20 cellular contexts compared by ENCODE assay signal in the genomic region with DNA sequence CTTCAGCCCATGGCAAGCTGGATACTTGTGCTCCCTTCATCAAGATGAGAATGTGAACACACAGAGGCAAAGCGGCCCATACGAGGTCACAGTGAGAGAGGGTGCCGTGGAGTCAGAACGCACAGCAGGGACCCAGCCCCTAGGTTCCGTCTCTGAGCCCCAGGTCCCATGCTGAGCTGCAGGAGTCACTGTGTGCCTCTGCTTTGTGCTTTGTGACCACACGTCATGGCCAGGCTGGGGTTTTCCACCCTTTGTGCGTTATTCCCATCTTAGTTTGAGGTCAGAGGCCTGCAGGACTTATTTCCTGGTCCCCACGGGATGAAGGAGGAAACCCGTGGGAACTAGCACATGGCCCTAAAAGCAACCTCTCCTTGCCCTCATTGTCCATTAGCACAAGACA.
DNase-seq lines count a peak whose midpoint lies in the region; ATAC-seq and TF ChIP-seq lines count a peak whose summit lies in the region.
"Had no signal": no experiment of that assay in that cellular context is flagged by ENCODE, and none has a peak within 500 bp of the region (broad histone marks: within the 10 kb centered on the region; RNA-seq: fewer than 3 reads in every experiment).

No MANE protein-coding gene starts in this region.

- no peak overlapping the region for H3K18ac ChIP-seq in neuronal stem cell (ENCODE audit: low read length)

- H3K4ac ChIP-seq in neuronal stem cell (ENCODE audit: low read length), result no peak overlapping the region

- H2AK5ac ChIP-seq in neuronal stem cell (ENCODE audit: low read depth, low read length), result no peak overlapping the region

- no peak overlapping the region for H4K91ac ChIP-seq in neuronal stem cell (ENCODE audit: low read depth, low read length, poor library complexity)

- H3K23ac ChIP-seq in neuronal stem cell (ENCODE audit: low read depth, low read length, poor library complexity), result peak overlapping the region; percentile 12

- H3K27me3 Mint-ChIP-seq in activated CD8-positive, alpha-beta memory T cell treated with anti-CD3 and anti-CD28 coated beads, Interleukin-2, amount 10 ng/mL, durations not matched to agents 7 days and 5 days, result peaks cover 6% of the 10 kb centered on the region
- H3K27me3 Mint-ChIP-seq in glutamatergic neuron (ENCODE audit: unreplicated experiment), result peaks cover 16% of the 10 kb centered on the region
- H3K27me3 Mint-ChIP-seq in stimulated activated naive B cell treated with anti-CD40 and anti-IgM and Interleukin-4, amounts not matched to agents 10 μg/mL and 1 μg/mL and 100 μg/mL, for 72 hours, result peaks cover 14 to 16% of the 10 kb centered on the region in 2 donors

- peak; percentile 4 for DNase-seq in activated CD8-positive, alpha-beta memory T cell treated with anti-CD3 and anti-CD28 coated beads for 24 hours
- no peak for DNase-seq in activated CD8-positive, alpha-beta memory T cell treated with anti-CD3 and anti-CD28 coated beads, Interleukin-2, amount 10 ng/mL, durations not matched to agents 7 days and 5 days
- DNase-seq in glutamatergic neuron (peak; percentile 63), neuronal stem cell (ENCODE audit: low spot score) (no peak), iPS-NIHi11 (ENCODE audit: low spot score) (no peak), sciatic nerve (ENCODE audit: low spot score) (no peak)
- no peak for DNase-seq in stimulated activated naive B cell treated with anti-CD40 and anti-IgM and Interleukin-4, amounts not matched to agents 10 μg/mL and 1 μg/mL and 100 μg/mL, for 72 hours
- DNase-seq: Caco-2; CD4-positive, CD25-positive, alpha-beta regulatory T cell; CD8-positive, alpha-beta T cell; DMS153; DND-41; GF-D8; GOT3 had no signal

- no peak overlapping the region for H3K4me3 Mint-ChIP-seq in activated CD8-positive, alpha-beta memory T cell treated with anti-CD3 and anti-CD28 coated beads, Interleukin-2, amount 10 ng/mL, durations not matched to agents 7 days and 5 days
- H3K4me3 Mint-ChIP-seq in glutamatergic neuron (ENCODE audit: unreplicated experiment), result peak overlapping the region; percentile 71
- H3K4me3 Mint-ChIP-seq in stimulated activated naive B cell treated with anti-CD40 and anti-IgM and Interleukin-4, amounts not matched to agents 10 μg/mL and 1 μg/mL and 100 μg/mL, for 72 hours, result no peak overlapping the region
- H3K4me3 Mint-ChIP-seq: B cell; CD4-positive, CD25-positive, alpha-beta regulatory T cell; CD8-positive, alpha-beta T cell had no signal

- H3K27ac Mint-ChIP-seq in activated CD8-positive, alpha-beta memory T cell treated with anti-CD3 and anti-CD28 coated beads, Interleukin-2, amount 10 ng/mL, durations not matched to agents 7 days and 5 days, result no peak overlapping the region
- peak overlapping the region; percentile 99 for H3K27ac Mint-ChIP-seq in glutamatergic neuron (ENCODE audit: unreplicated experiment)
- no peak overlapping the region for H3K27ac Mint-ChIP-seq in stimulated activated naive B cell treated with anti-CD40 and anti-IgM and Interleukin-4, amounts not matched to agents 10 μg/mL and 1 μg/mL and 100 μg/mL, for 72 hours
- H3K27ac Mint-ChIP-seq: B cell; CD4-positive, CD25-positive, alpha-beta regulatory T cell; CD8-positive, alpha-beta T cell had no signal

- H3K4me3 ChIP-seq in neuronal stem cell (ENCODE audit: low read length in 2 of 2), result no peak overlapping the region
- H3K4me3 ChIP-seq: BLaER1, HAP-1 had no signal

- no peak overlapping the region for H3K14ac ChIP-seq in neuronal stem cell (ENCODE audit: low read length)

- no peaks in the 10 kb centered on the region for H3K36me3 Mint-ChIP-seq in activated CD8-positive, alpha-beta memory T cell treated with anti-CD3 and anti-CD28 coated beads, Interleukin-2, amount 10 ng/mL, durations not matched to agents 7 days and 5 days
- H3K36me3 Mint-ChIP-seq in glutamatergic neuron (ENCODE audit: unreplicated experiment), result peaks cover 12% of the 10 kb centered on the region
- H3K36me3 Mint-ChIP-seq in stimulated activated naive B cell treated with anti-CD40 and anti-IgM and Interleukin-4, amounts not matched to agents 10 μg/mL and 1 μg/mL and 100 μg/mL, for 72 hours, result no peaks in the 10 kb centered on the region
- H3K36me3 Mint-ChIP-seq: CD4-positive, CD25-positive, alpha-beta regulatory T cell; CD8-positive, alpha-beta T cell had no signal

- no peak overlapping the region for H2BK120ac ChIP-seq in neuronal stem cell (ENCODE audit: low read depth, low read length)

- H3K4me1 Mint-ChIP-seq in activated CD8-positive, alpha-beta memory T cell treated with anti-CD3 and anti-CD28 coated beads, Interleukin-2, amount 10 ng/mL, durations not matched to agents 7 days and 5 days, result no peaks in the 10 kb centered on the region
- peaks cover 42% of the 10 kb centered on the region for H3K4me1 Mint-ChIP-seq in glutamatergic neuron (ENCODE audit: low read depth, unreplicated experiment)
- H3K4me1 Mint-ChIP-seq in stimulated activated naive B cell treated with anti-CD40 and anti-IgM and Interleukin-4, amounts not matched to agents 10 μg/mL and 1 μg/mL and 100 μg/mL, for 72 hours, result no peaks in the 10 kb centered on the region
- H3K4me1 Mint-ChIP-seq: B cell; CD4-positive, CD25-positive, alpha-beta regulatory T cell had no signal

- no peak overlapping the region for H3K9ac ChIP-seq in neuronal stem cell (ENCODE audit: low read depth, low read length, poor library complexity)
- H3K9ac ChIP-seq: BLaER1 had no signal

- intact Hi-C loops in sciatic nerve (cut with DNase I), result no loop called here

- H3K79me1 ChIP-seq in neuronal stem cell (ENCODE audit: low read depth, low read length), result no peaks in the 10 kb centered on the region

- no peak for TF ChIP-seq CTCF in glutamatergic neuron (IDR thresholded peaks at IDR 0.05; ENCODE audit: partially characterized antibody, unreplicated experiment)

- H3K36me3 ChIP-seq in neuronal stem cell (replicated peaks in 1 of 2; ENCODE audit: control insufficient read depth in 2 of 2, insufficient read depth in 2 of 2, low read length in 2 of 2), result no peaks in the 10 kb centered on the region
- H3K36me3 ChIP-seq: BLaER1, HAP-1 had no signal

- H3K9me3 ChIP-seq in neuronal stem cell (replicated peaks in 1 of 2; ENCODE audit: control insufficient read depth in 2 of 2, insufficient read depth in 1 of 2, low read depth in 1 of 2, low read length in 2 of 2), result peaks cover 0 to 4% of the 10 kb centered on the region in 2 donors
- H3K9me3 ChIP-seq: BLaER1, Caco-2, HAP-1 had no signal

- peaks cover 0 to 10% (median 0%) of the 10 kb centered on the region in 3 experiments for H3K27me3 ChIP-seq in neuronal stem cell (ENCODE audit: control insufficient read depth in 3 of 3, insufficient read depth in 3 of 3, low read depth in 1 of 3, low read length in 3 of 3)

- H3K4me2 ChIP-seq in neuronal stem cell (ENCODE audit: insufficient read depth, low read length, poor library complexity, severe bottlenecking), result no peak overlapping the region
- H3K4me2 ChIP-seq: BLaER1 had no signal

- no CpG with 5 or more reads among the region's 9 CpGs for WGBS in neuronal stem cell (ENCODE audit: extremely low coverage in 2 of 2, insufficient read length in 2 of 2, insufficient replicate concordance in 1 of 2), 2 donors

- H3K27ac ChIP-seq in neuronal stem cell (replicated peaks; ENCODE audit: low read length), result no peak overlapping the region
- H3K27ac ChIP-seq: 22Rv1, BLaER1, C4-2B had no signal

- H2BK12ac ChIP-seq in neuronal stem cell (ENCODE audit: low read length), result no peak overlapping the region

- H2BK15ac ChIP-seq in neuronal stem cell (ENCODE audit: low read length), result no peak overlapping the region

- no peak overlapping the region for H2AFZ ChIP-seq in neuronal stem cell (ENCODE audit: low read length)

- H2BK5ac ChIP-seq in neuronal stem cell (ENCODE audit: low read length), result no peak overlapping the region

- ATAC-seq in activated CD8-positive, alpha-beta memory T cell treated with anti-CD3 and anti-CD28 coated beads, Interleukin-2, amount 10 ng/mL, durations not matched to agents 7 days and 5 days, result no peak
- ATAC-seq in GM21737 (IDR thresholded peaks at IDR 0.05; ENCODE audit: unreplicated experiment), result no peak
- ATAC-seq in stimulated activated naive B cell treated with anti-CD40 and anti-IgM and Interleukin-4, amounts not matched to agents 10 μg/mL and 1 μg/mL and 100 μg/mL, for 72 hours (replicated peaks), result no peak
- ATAC-seq in sciatic nerve, result no peak
- ATAC-seq: CD8-positive, alpha-beta T cell had no signal

- CTCF ChIA-PET in activated CD8-positive, alpha-beta memory T cell treated with anti-CD3 and anti-CD28 coated beads, Interleukin-2, amount 10 ng/mL, durations not matched to agents 7 days and 5 days (lab: Charles Lee), result no interaction called here

- no peak overlapping the region for H4K8ac ChIP-seq in neuronal stem cell (ENCODE audit: low read depth, low read length)

- H3K4me1 ChIP-seq in neuronal stem cell (ENCODE audit: control insufficient read depth in 2 of 2, insufficient read depth in 1 of 2, low read depth in 1 of 2, low read length in 2 of 2), result peaks cover 0 to 2% of the 10 kb centered on the region in 2 donors
- H3K4me1 ChIP-seq: Caco-2, HAP-1 had no signal

- no peaks in the 10 kb centered on the region for H3K9me3 Mint-ChIP-seq in activated CD8-positive, alpha-beta memory T cell treated with anti-CD3 and anti-CD28 coated beads, Interleukin-2, amount 10 ng/mL, durations not matched to agents 7 days and 5 days (ENCODE audit: low read depth)
- peaks cover 38% of the 10 kb centered on the region for H3K9me3 Mint-ChIP-seq in glutamatergic neuron (ENCODE audit: unreplicated experiment)
- H3K9me3 Mint-ChIP-seq in stimulated activated naive B cell treated with anti-CD40 and anti-IgM and Interleukin-4, amounts not matched to agents 10 μg/mL and 1 μg/mL and 100 μg/mL, for 72 hours, result peaks cover 0 to 4% of the 10 kb centered on the region in 2 donors
- H3K9me3 Mint-ChIP-seq: CD4-positive, CD25-positive, alpha-beta regulatory T cell; CD8-positive, alpha-beta T cell had no signal

Comparison
In these comparisons a context has a peak if more than half of its experiments do, and no peak if none do; other contexts are left out.
1. DNase-seq: peak in activated CD8-positive, alpha-beta memory T cell treated with anti-CD3 and anti-CD28 coated beads for 24 hours (single experiment) and glutamatergic neuron (single experiment); none in activated CD8-positive, alpha-beta memory T cell treated with anti-CD3 and anti-CD28 coated beads, Interleukin-2, amount 10 ng/mL, durations not matched to agents 7 days and 5 days (single experiment), neuronal stem cell (single experiment), iPS-NIHi11 (single experiment), stimulated activated naive B cell treated with anti-CD40 and anti-IgM and Interleukin-4, amounts not matched to agents 10 μg/mL and 1 μg/mL and 100 μg/mL, for 72 hours (single experiment) and sciatic nerve (single experiment).